In the genomic region with DNA sequence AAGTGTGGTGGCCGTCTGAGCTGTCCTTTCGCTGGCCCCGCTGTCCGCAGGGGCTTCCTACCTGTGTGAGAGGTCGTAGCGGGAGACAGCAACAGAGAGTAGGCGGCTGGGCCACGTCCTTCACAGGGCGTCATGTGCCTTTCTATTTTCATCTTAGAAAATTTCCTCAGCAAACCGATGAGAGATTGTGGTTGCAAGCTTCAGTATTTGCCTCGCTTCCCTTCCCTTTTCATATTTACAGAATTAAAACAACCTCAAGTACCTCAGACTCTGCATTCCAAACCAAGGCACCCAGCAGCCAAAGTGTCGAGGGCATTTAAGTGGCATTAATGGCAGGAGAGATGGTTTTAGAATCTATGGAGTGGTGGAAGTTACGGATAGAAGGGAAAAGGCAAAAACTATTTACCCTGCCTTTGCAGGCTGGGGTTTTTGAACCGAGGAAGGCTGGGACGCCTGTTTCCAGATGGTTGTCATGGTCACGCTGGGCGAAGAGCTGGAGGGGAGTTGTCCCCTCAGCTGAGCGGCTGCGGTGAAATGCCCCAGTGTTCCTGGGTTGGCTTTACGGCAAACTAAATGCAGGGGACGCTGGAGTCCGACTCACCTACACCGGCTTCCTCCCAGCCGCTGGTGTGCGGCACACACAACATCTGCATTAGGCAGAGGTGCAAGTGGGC, we compare ENCODE assay signal across 9 cellular contexts. TPM values are rescaled to one million over a fixed set of nuclear protein-coding genes. Genes with fewer than 3 reads are reported as not detected.
DNase-seq lines count a peak whose midpoint lies in the region; ATAC-seq and TF ChIP-seq lines count a peak whose summit lies in the region.
"Had no signal": no experiment of that assay in that cellular context is flagged by ENCODE, and none has a peak within 500 bp of the region (broad histone marks: within the 10 kb centered on the region; RNA-seq: fewer than 3 reads in every experiment).

No MANE protein-coding gene starts in this region.

- TSS peak; percentile 21 for BruUV-seq in PC-3 (replicated peaks; lab: Mats Ljungman, UMichigan)

- intact Hi-C loops in PC-3 (cut with micrococcal nuclease): no loop called here

- H3K27ac Mint-ChIP-seq in progenitor cell of endocrine pancreas: peak overlapping the region; percentile 92

- H3F3A ChIP-seq in PC-3 (ENCODE audit: low read length, unreplicated experiment): no peaks in the 10 kb centered on the region

- H3K9me2 ChIP-seq in PC-3 (replicated peaks; ENCODE audit: low read length): no peaks in the 10 kb centered on the region

- H3K4me1 ChIP-seq in PC-3 (ENCODE audit: insufficient read depth, low read length): peaks cover 9% of the 10 kb centered on the region
- H3K4me1 ChIP-seq: right lobe of liver had no signal

- H3K27me3 Mint-ChIP-seq in progenitor cell of endocrine pancreas: no peaks in the 10 kb centered on the region

- no peak overlapping the region for H3K4me3 Mint-ChIP-seq in progenitor cell of endocrine pancreas (ENCODE audit: low read depth)

- H2AFZ ChIP-seq in PC-3 (ENCODE audit: low read length): no peak overlapping the region

- no peak overlapping the region for H3K27ac ChIP-seq in PC-3 (ENCODE audit: low read length)
- H3K27ac ChIP-seq: right lobe of liver had no signal

- DNase-seq in PC-3 (no peak), progenitor cell of endocrine pancreas (ENCODE audit: low spot score, unreplicated experiment) (no peak), HuH-7.5 (ENCODE audit: low spot score) (no peak), C1 segment of cervical spinal cord (lab: John Stamatoyannopoulos, UW) (no peak), NCI-H2081 treated with DMSO at 0.1 percent for 48 hours (lab: John Stamatoyannopoulos, UW) (no peak)
- DNase-seq in activated CD8-positive, alpha-beta memory T cell treated with anti-CD3 and anti-CD28 coated beads, Interleukin-2, amount 50 U/mL, for 48 hours: no peak

- H3K36me3 Mint-ChIP-seq in progenitor cell of endocrine pancreas (ENCODE audit: insufficient read depth): peaks cover 32% of the 10 kb centered on the region

- no peaks in the 10 kb centered on the region for H3K9me3 ChIP-seq in PC-3 (ENCODE audit: low read length)
- H3K9me3 ChIP-seq: right lobe of liver had no signal

- no peaks in the 10 kb centered on the region for H4K20me1 ChIP-seq in PC-3 (ENCODE audit: low read length)

- CTCF ChIA-PET in PC-3 (lab: Charles Lee): no interaction called here

- H3K27me3 ChIP-seq in PC-3 (ENCODE audit: low read length): no peaks in the 10 kb centered on the region
- H3K27me3 ChIP-seq: right lobe of liver had no signal

- no peak overlapping the region for H3K9ac ChIP-seq in PC-3 (ENCODE audit: low read length)

- peaks cover 11% of the 10 kb centered on the region for H3K4me1 Mint-ChIP-seq in progenitor cell of endocrine pancreas (ENCODE audit: low read depth)

- POLR2A ChIA-PET in PC-3 (lab: Charles Lee; ENCODE audit: unreplicated experiment): no interaction called here

- no peaks in the 10 kb centered on the region for H3K9me3 Mint-ChIP-seq in progenitor cell of endocrine pancreas (ENCODE audit: low read depth)

- H3K79me2 ChIP-seq in PC-3 (ENCODE audit: low read length): no peaks in the 10 kb centered on the region

- peak; percentile 49 for ATAC-seq in GM18870 (IDR thresholded peaks at IDR 0.05; ENCODE audit: unreplicated experiment)
- peak; percentile 57 for ATAC-seq in HG02759 (IDR thresholded peaks at IDR 0.05; ENCODE audit: unreplicated experiment)
- ATAC-seq in PC-3: no peak

- no peak overlapping the region for H3K4me3 ChIP-seq in PC-3 (ENCODE audit: low read length)
- H3K4me3 ChIP-seq: right lobe of liver had no signal

- no peak for TF ChIP-seq CTCF in PC-3 (conservative IDR thresholded peaks at IDR 0.05; ENCODE audit: low read depth, low read length)
- TF ChIP-seq CTCF in progenitor cell of endocrine pancreas (IDR thresholded peaks at IDR 0.05; ENCODE audit: unreplicated experiment): no peak

- H3K4me2 ChIP-seq in PC-3 (ENCODE audit: low read length): no peak overlapping the region

- H3K36me3 ChIP-seq in PC-3 (ENCODE audit: low read depth, low read length): peaks cover 3% of the 10 kb centered on the region; the same call in 1 of the 2 replicates

RNA-seq across cellular contexts. Expression of a gene that starts 41.9 kb away (rescaled TPM):
- total RNA-seq in PC-3 (2014; rRNA removed) (51.5 and 59.3 TPM in 2 replicates), progenitor cell of endocrine pancreas (87.4 and 91.9 TPM in 2 replicates)

RNA-seq across cellular contexts. Expression of a gene that starts 50.8 kb away (rescaled TPM):
- 6.7 and 8.9 TPM in 2 replicates for total RNA-seq in PC-3 (2014; rRNA removed)
- total RNA-seq in progenitor cell of endocrine pancreas: 108 and 120 TPM in 2 replicates

Comparison
In these comparisons a context has a peak if more than half of its experiments do, and no peak if none do; other contexts are left out.
1. RNA of a gene that starts 50.8 kb away (total RNA-seq): 108 to 120 TPM in progenitor cell of endocrine pancreas; 6.7 to 8.9 TPM in PC-3; every median in the first group is over 10 times any median in the second.